ENCODE assay signal across 24 cellular contexts in the genomic region with DNA sequence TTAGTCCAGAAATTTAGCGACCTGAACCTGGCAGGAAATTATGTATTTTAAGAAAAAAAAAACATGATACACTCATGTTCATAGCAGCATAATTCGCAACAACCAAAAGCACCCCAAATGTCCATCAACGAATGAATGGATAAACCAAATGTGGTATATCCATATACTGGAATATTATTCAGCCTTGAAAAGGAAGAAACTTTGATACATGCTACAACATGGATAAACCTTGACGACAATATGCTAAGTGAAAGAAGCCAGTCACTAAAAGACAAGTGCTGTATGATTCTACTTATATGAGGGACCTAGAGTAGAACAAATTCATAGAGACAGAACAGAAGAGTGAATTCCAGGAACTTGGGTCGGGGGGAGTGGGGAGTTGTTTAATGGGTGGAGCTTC. TPM values are rescaled to one million over a fixed set of nuclear protein-coding genes. Genes with fewer than 3 reads are reported as not detected.
DNase-seq lines count a peak whose midpoint lies in the region; ATAC-seq, FAIRE-seq and TF ChIP-seq lines count a peak whose summit lies in the region.
"Had no signal": no experiment of that assay in that cellular context is flagged by ENCODE, and none has a peak within 500 bp of the region (broad histone marks: within the 10 kb centered on the region; RNA-seq: fewer than 3 reads in every experiment).

No MANE protein-coding gene starts in this region.

- no peaks in the 10 kb centered on the region for H3K36me3 Mint-ChIP-seq in activated CD4-positive, alpha-beta T cell treated with anti-CD3 and anti-CD28 coated beads, Interleukin-2, amount 10 ng/mL, durations not matched to agents 24 days and 14 days (ENCODE audit: low read depth)
- H3K36me3 Mint-ChIP-seq in activated CD4-positive, alpha-beta T cell treated with anti-CD3 and anti-CD28 coated beads, Interleukin-2, amount 10 ng/mL, durations not matched to agents 7 days and 5 days (ENCODE audit: low read depth), result peaks cover 3% of the 10 kb centered on the region
- H3K36me3 Mint-ChIP-seq in T-helper 17 cell (ENCODE audit: low read depth), result peaks cover 7% of the 10 kb centered on the region
- no peaks in the 10 kb centered on the region for H3K36me3 Mint-ChIP-seq in neural crest cell (ENCODE audit: low read depth)

- intact Hi-C loops in activated CD4-positive, alpha-beta T cell treated with anti-CD3 and anti-CD28 coated beads, Interleukin-2, amount 10 ng/mL, durations not matched to agents 24 days and 14 days (cut with micrococcal nuclease), result no loop called here

- peak overlapping the region; percentile 69 for H3K4me3 ChIP-seq in coronary artery
- H3K4me3 ChIP-seq: GM12878, PC-9, uterus had no signal

- H3K27ac ChIP-seq in coronary artery, result no peak overlapping the region
- H3K27ac ChIP-seq: BLaER1 treated with 17β-estradiol and CSF1 and Interleukin-3, amounts not matched to agents 10 nM and 100 nM; PC-9; SJCRH30; uterus had no signal

- CTCF ChIA-PET in activated CD4-positive, alpha-beta T cell treated with anti-CD3 and anti-CD28 coated beads, Interleukin-2, amount 10 ng/mL, durations not matched to agents 7 days and 5 days (lab: Charles Lee), result no interaction called here

- FAIRE-seq in HTR-8/SVneo (lab: Jason Lieb, UNC), result no peak
- FAIRE-seq: A204.1, GM12878, kidney had no signal

- peaks cover 81% of the 10 kb centered on the region for H3K27me3 Mint-ChIP-seq in activated CD4-positive, alpha-beta T cell treated with anti-CD3 and anti-CD28 coated beads, Interleukin-2, amount 10 ng/mL, durations not matched to agents 24 days and 14 days
- H3K27me3 Mint-ChIP-seq in activated CD4-positive, alpha-beta T cell treated with anti-CD3 and anti-CD28 coated beads, Interleukin-2, amount 10 ng/mL, durations not matched to agents 7 days and 5 days, result peaks cover 79% of the 10 kb centered on the region
- peaks cover 69% of the 10 kb centered on the region for H3K27me3 Mint-ChIP-seq in T-helper 17 cell
- H3K27me3 Mint-ChIP-seq in neural crest cell (ENCODE audit: low read depth), result peaks cover 69% of the 10 kb centered on the region

- no peak for ATAC-seq in T-helper 17 cell
- ATAC-seq: GM12878 had no signal

- no peaks in the 10 kb centered on the region for H3K9me3 ChIP-seq in T-helper 17 cell (ENCODE audit: control insufficient read depth, low read length, poor library complexity, severe bottlenecking)

- H3K4me1 Mint-ChIP-seq in activated CD4-positive, alpha-beta T cell treated with anti-CD3 and anti-CD28 coated beads, Interleukin-2, amount 10 ng/mL, durations not matched to agents 24 days and 14 days, result peaks cover 11% of the 10 kb centered on the region
- H3K4me1 Mint-ChIP-seq in activated CD4-positive, alpha-beta T cell treated with anti-CD3 and anti-CD28 coated beads, Interleukin-2, amount 10 ng/mL, durations not matched to agents 7 days and 5 days, result peaks cover 19% of the 10 kb centered on the region
- H3K4me1 Mint-ChIP-seq in T-helper 17 cell (peaks cover 10% of the 10 kb centered on the region), neural crest cell (peaks cover 41% of the 10 kb centered on the region)

- POLR2A ChIA-PET in activated CD4-positive, alpha-beta T cell treated with anti-CD3 and anti-CD28 coated beads, Interleukin-2, amount 10 ng/mL, durations not matched to agents 7 days and 5 days (lab: Charles Lee), result no interaction called here

- no peak for TF ChIP-seq CTCF in coronary artery (IDR thresholded peaks at IDR 0.05)
- no peak for TF ChIP-seq CTCF in neural crest cell (conservative IDR thresholded peaks at IDR 0.05)

- peaks cover 7% of the 10 kb centered on the region for H3K9me3 Mint-ChIP-seq in activated CD4-positive, alpha-beta T cell treated with anti-CD3 and anti-CD28 coated beads, Interleukin-2, amount 10 ng/mL, durations not matched to agents 24 days and 14 days
- no peaks in the 10 kb centered on the region for H3K9me3 Mint-ChIP-seq in activated CD4-positive, alpha-beta T cell treated with anti-CD3 and anti-CD28 coated beads, Interleukin-2, amount 10 ng/mL, durations not matched to agents 7 days and 5 days
- H3K9me3 Mint-ChIP-seq in neural crest cell, result no peaks in the 10 kb centered on the region

- peak overlapping the region; percentile 55 for H3K4me3 Mint-ChIP-seq in activated CD4-positive, alpha-beta T cell treated with anti-CD3 and anti-CD28 coated beads, Interleukin-2, amount 10 ng/mL, durations not matched to agents 24 days and 14 days
- H3K4me3 Mint-ChIP-seq in activated CD4-positive, alpha-beta T cell treated with anti-CD3 and anti-CD28 coated beads, Interleukin-2, amount 10 ng/mL, durations not matched to agents 7 days and 5 days, result no peak overlapping the region
- H3K4me3 Mint-ChIP-seq in T-helper 17 cell (peak overlapping the region; percentile 43), neural crest cell (peak overlapping the region; percentile 71)

- no peak overlapping the region for H3K27ac Mint-ChIP-seq in activated CD4-positive, alpha-beta T cell treated with anti-CD3 and anti-CD28 coated beads, Interleukin-2, amount 10 ng/mL, durations not matched to agents 24 days and 14 days
- no peak overlapping the region for H3K27ac Mint-ChIP-seq in activated CD4-positive, alpha-beta T cell treated with anti-CD3 and anti-CD28 coated beads, Interleukin-2, amount 10 ng/mL, durations not matched to agents 7 days and 5 days
- H3K27ac Mint-ChIP-seq in T-helper 17 cell (no peak overlapping the region), neural crest cell (ENCODE audit: unreplicated experiment) (no peak overlapping the region)
- H3K27ac Mint-ChIP-seq: H9, progenitor cell of endocrine pancreas had no signal

- no peak for DNase-seq in activated CD4-positive, alpha-beta T cell treated with anti-CD3 and anti-CD28 coated beads, Interleukin-2, amount 10 ng/mL, durations not matched to agents 24 days and 14 days
- no peak for DNase-seq in activated CD4-positive, alpha-beta T cell treated with anti-CD3 and anti-CD28 coated beads, Interleukin-2, amount 10 ng/mL, durations not matched to agents 7 days and 5 days
- no peak for DNase-seq in T-helper 17 cell
- DNase-seq in coronary artery (ENCODE audit: low spot score), result no peak
- no peak for DNase-seq in neural crest cell (ENCODE audit: low read depth, low spot score)
- DNase-seq in KBM-7, result no peak
- no peak for DNase-seq in mucosa of gallbladder (ENCODE audit: low spot score)
- no peak for DNase-seq in HTR-8/SVneo (ENCODE audit: insufficient read length, low spot score)
- DNase-seq: cortex of kidney, MM.1S, PC-9, T1000, uterus had no signal

- in situ Hi-C loops in KBM-7 (cut with MboI; ENCODE audit: low pct_unique_long_range_greater_than_20kb, low sequenced_read_pairs), result no loop called here

RNA-seq across cellular contexts. Expression of gene OLIG1, which starts 0.7 kb away (rescaled TPM):
- not detected in 2 replicates for total RNA-seq in activated CD4-positive, alpha-beta T cell treated with anti-CD3 and anti-CD28 coated beads, Interleukin-2, amount 10 ng/mL, durations not matched to agents 24 days and 14 days
- not detected for total RNA-seq in activated CD4-positive, alpha-beta T cell treated with anti-CD3 and anti-CD28 coated beads, Interleukin-2, amount 10 ng/mL, durations not matched to agents 7 days and 5 days
- under 1 TPM in 1 of 2 donors, not detected in 1; 0.50 TPM for total RNA-seq in T-helper 17 cell
- 5.4 and 8.4 TPM in 2 replicates for total RNA-seq in neural crest cell
- not detected for total RNA-seq in mucosa of gallbladder
- total RNA-seq: GM12878, lung microvascular endothelial cell, myocyte, PC-9, skeletal muscle tissue, subcutaneous adipose tissue, uterus had no signal

RNA-seq across cellular contexts. Expression of gene OLIG2, which starts 43.5 kb away (rescaled TPM):
- not detected in 2 replicates for total RNA-seq in activated CD4-positive, alpha-beta T cell treated with anti-CD3 and anti-CD28 coated beads, Interleukin-2, amount 10 ng/mL, durations not matched to agents 24 days and 14 days
- total RNA-seq in activated CD4-positive, alpha-beta T cell treated with anti-CD3 and anti-CD28 coated beads, Interleukin-2, amount 10 ng/mL, durations not matched to agents 7 days and 5 days, result not detected
- total RNA-seq in T-helper 17 cell (not detected), neural crest cell (5.4 TPM in 2 replicates), mucosa of gallbladder (not detected)
- total RNA-seq: GM12878, kidney, lung microvascular endothelial cell, myocyte, PC-9, skeletal muscle tissue, subcutaneous adipose tissue, uterus had no signal
